20 cellular contexts compared by ENCODE assay signal in genomic region chr10:132893090-132893489, GRCh38. TPM values are rescaled to one million over a fixed set of nuclear protein-coding genes. Genes with fewer than 3 reads are reported as not detected.
DNase-seq lines count a peak whose midpoint lies in the region; ATAC-seq and TF ChIP-seq lines count a peak whose summit lies in the region.
"Had no signal": no experiment of that assay in that cellular context is flagged by ENCODE, and none has a peak within 500 bp of the region (broad histone marks: within the 10 kb centered on the region; RNA-seq: fewer than 3 reads in every experiment).

No MANE protein-coding gene starts in this region.

- H3K27me3 Mint-ChIP-seq in activated CD4-positive, alpha-beta memory T cell treated with anti-CD3 and anti-CD28 coated beads, Interleukin-2, amount 10 ng/mL, durations not matched to agents 7 days and 5 days: peaks cover 19% of the 10 kb centered on the region

- H3K27ac ChIP-seq in heart right ventricle (no peak overlapping the region), left lung (no peak overlapping the region), thyroid gland (peak overlapping the region; percentile 63 to 90 (median 76))
- H3K27ac ChIP-seq: HL-60 had no signal

- TF ChIP-seq POLR2A in thyroid gland (IDR thresholded peaks at IDR 0.05): peak in 1 of 2 donors; percentile 14

- H3K36me3 Mint-ChIP-seq in activated CD4-positive, alpha-beta memory T cell treated with anti-CD3 and anti-CD28 coated beads, Interleukin-2, amount 10 ng/mL, durations not matched to agents 7 days and 5 days (ENCODE audit: low read depth): no peaks in the 10 kb centered on the region
- H3K36me3 Mint-ChIP-seq: activated naive CD8-positive, alpha-beta T cell treated with anti-CD3 and anti-CD28 coated beads, Interleukin-2, amount 10 ng/mL, durations not matched to agents 7 days and 5 days; immature natural killer cell; stimulated activated memory B cell treated with anti-CD40 and anti-IgM and Interleukin-4, amounts not matched to agents 10 μg/mL and 1 μg/mL and 100 μg/mL, for 72 hours had no signal

- H3K4me1 ChIP-seq in heart right ventricle (peaks cover 0 to 15% (median 6%) of the 10 kb centered on the region in 9 donors), left lung (no peaks in the 10 kb centered on the region), thyroid gland (peaks cover 11 to 13% of the 10 kb centered on the region in 2 donors)

- CTCF ChIA-PET in activated CD4-positive, alpha-beta memory T cell treated with anti-CD3 and anti-CD28 coated beads, Interleukin-2, amount 10 ng/mL, durations not matched to agents 7 days and 5 days (lab: Charles Lee): no interaction called here

- H3K9me3 ChIP-seq in heart right ventricle (peaks cover 0 to 9% (median 0%) of the 10 kb centered on the region in 11 donors), left lung (peaks cover 0 to 4% of the 10 kb centered on the region in 2 donors), thyroid gland (no peaks in the 10 kb centered on the region)

- H3K36me3 ChIP-seq in heart right ventricle (no peaks in the 10 kb centered on the region), left lung (no peaks in the 10 kb centered on the region), thyroid gland (no peaks in the 10 kb centered on the region)

- no peak overlapping the region for H3K27ac Mint-ChIP-seq in activated CD4-positive, alpha-beta memory T cell treated with anti-CD3 and anti-CD28 coated beads, Interleukin-2, amount 10 ng/mL, durations not matched to agents 7 days and 5 days
- H3K27ac Mint-ChIP-seq: activated CD4-positive, alpha-beta T cell treated with anti-CD3 and anti-CD28 coated beads for 36 hours; activated naive CD8-positive, alpha-beta T cell treated with anti-CD3 and anti-CD28 coated beads, Interleukin-2, amount 10 ng/mL, durations not matched to agents 7 days and 5 days; activated T-helper 1 cell treated with anti-CD3 and anti-CD28 coated beads, Interleukin-12 subunit alpha, Interleukin-12 subunit beta, Interleukin-2, Interleukin-4 antibody, amounts not matched to agents 30 ng/mL and 10 ng/mL and 1 ng/mL, durations not matched to agents 14 hours and 24 hours and 36 hours; immature natural killer cell; stimulated activated memory B cell treated with anti-CD40 and anti-IgM and Interleukin-4, amounts not matched to agents 10 μg/mL and 1 μg/mL and 100 μg/mL, for 72 hours had no signal

- H3K4me3 Mint-ChIP-seq in activated CD4-positive, alpha-beta memory T cell treated with anti-CD3 and anti-CD28 coated beads, Interleukin-2, amount 10 ng/mL, durations not matched to agents 7 days and 5 days: no peak overlapping the region
- H3K4me3 Mint-ChIP-seq: activated CD4-positive, alpha-beta T cell treated with anti-CD3 and anti-CD28 coated beads for 36 hours; activated naive CD8-positive, alpha-beta T cell treated with anti-CD3 and anti-CD28 coated beads, Interleukin-2, amount 10 ng/mL, durations not matched to agents 7 days and 5 days; activated T-helper 1 cell treated with anti-CD3 and anti-CD28 coated beads, Interleukin-12 subunit alpha, Interleukin-12 subunit beta, Interleukin-2, Interleukin-4 antibody, amounts not matched to agents 30 ng/mL and 10 ng/mL and 1 ng/mL, durations not matched to agents 14 hours and 24 hours and 36 hours; immature natural killer cell; stimulated activated memory B cell treated with anti-CD40 and anti-IgM and Interleukin-4, amounts not matched to agents 10 μg/mL and 1 μg/mL and 100 μg/mL, for 72 hours had no signal

- ATAC-seq in Right ventricle myocardium inferior: no peak
- no peak for ATAC-seq in heart right ventricle
- peak; percentile 17 for ATAC-seq in left lung
- ATAC-seq: activated CD4-positive, alpha-beta T cell treated with anti-CD3 and anti-CD28 coated beads for 36 hours; stimulated activated memory B cell treated with anti-CD40 and anti-IgM and Interleukin-4, amounts not matched to agents 10 μg/mL and 1 μg/mL and 100 μg/mL, for 72 hours had no signal

- TF ChIP-seq CTCF in heart right ventricle (IDR thresholded peaks at IDR 0.05): no peak
- no peak for TF ChIP-seq CTCF in left lung (IDR thresholded peaks at IDR 0.05)
- no peak for TF ChIP-seq CTCF in thyroid gland (IDR thresholded peaks at IDR 0.05)

- no peaks in the 10 kb centered on the region for H3K4me1 Mint-ChIP-seq in activated CD4-positive, alpha-beta memory T cell treated with anti-CD3 and anti-CD28 coated beads, Interleukin-2, amount 10 ng/mL, durations not matched to agents 7 days and 5 days
- H3K4me1 Mint-ChIP-seq: activated CD4-positive, alpha-beta T cell treated with anti-CD3 and anti-CD28 coated beads for 36 hours; activated naive CD8-positive, alpha-beta T cell treated with anti-CD3 and anti-CD28 coated beads, Interleukin-2, amount 10 ng/mL, durations not matched to agents 7 days and 5 days; immature natural killer cell; stimulated activated memory B cell treated with anti-CD40 and anti-IgM and Interleukin-4, amounts not matched to agents 10 μg/mL and 1 μg/mL and 100 μg/mL, for 72 hours had no signal

- intact Hi-C loops in Right ventricle myocardium inferior (cut with DNase I) (loop anchor here (10.0 kb wide), 1 partner anchor 238 kb away; no protein-coding TSS in a partner anchor), heart right ventricle (cut with DNase I) (no loop called here), left lung (cut with DNase I) (no loop called here), thyroid gland (cut with DNase I) (no loop called here)

- H3K4me3 ChIP-seq in heart right ventricle (no peak overlapping the region), left lung (no peak overlapping the region), thyroid gland (replicated peaks in 1 of 3) (no peak overlapping the region)

- H3K27me3 ChIP-seq in heart right ventricle (peaks cover 0 to 57% (median 46%) of the 10 kb centered on the region in 7 donors), left lung (peaks cover 0 to 62% of the 10 kb centered on the region in 2 donors), thyroid gland (no peaks in the 10 kb centered on the region)

- WGBS in heart right ventricle, 2 donors: 49 to 61% methylated on average over 9 of the region's 9 CpGs
- WGBS in thyroid gland, 2 donors: 55 to 65% methylated on average over 3 to 5 of the region's 9 CpGs

- DNase-seq in Right ventricle myocardium inferior (ENCODE audit: missing footprints): peak; percentile 25
- DNase-seq in heart right ventricle: no peak
- DNase-seq in NCI-H748 (lab: John Stamatoyannopoulos, UW; ENCODE audit: unreplicated experiment): peak; percentile 71
- DNase-seq in left lung: peak; percentile 19 to 34
- DNase-seq in thyroid gland: peak; percentile 45 to 58
- DNase-seq in activated CD4-positive, alpha-beta memory T cell treated with anti-CD3 and anti-CD28 coated beads, Interleukin-2, amount 10 ng/mL, durations not matched to agents 7 days and 5 days: no peak
- DNase-seq in NCI-H1417 treated with DMSO at 0.1 percent for 48 hours (lab: John Stamatoyannopoulos, UW): no peak
- DNase-seq in stimulated activated CD4-positive, alpha-beta T cell treated with anti-CD3 and anti-CD28 coated beads, Interleukin-4, amount 100 ng/mL, for 1 hour: no peak
- DNase-seq: activated CD4-positive, alpha-beta T cell treated with anti-CD3 and anti-CD28 coated beads for 36 hours; activated naive CD8-positive, alpha-beta T cell treated with anti-CD3 and anti-CD28 coated beads, Interleukin-2, amount 10 ng/mL, durations not matched to agents 7 days and 5 days; GF-D8; immature natural killer cell; IMR-90; NCI-H1694; NCI-H446 treated with DMSO at 0.1 percent for 48 hours; RPMI8226 had no signal

- POLR2A ChIA-PET in activated CD4-positive, alpha-beta memory T cell treated with anti-CD3 and anti-CD28 coated beads, Interleukin-2, amount 10 ng/mL, durations not matched to agents 7 days and 5 days (lab: Charles Lee): no interaction called here

- H3K9me3 Mint-ChIP-seq in activated CD4-positive, alpha-beta memory T cell treated with anti-CD3 and anti-CD28 coated beads, Interleukin-2, amount 10 ng/mL, durations not matched to agents 7 days and 5 days: no peaks in the 10 kb centered on the region
- H3K9me3 Mint-ChIP-seq: activated naive CD8-positive, alpha-beta T cell treated with anti-CD3 and anti-CD28 coated beads, Interleukin-2, amount 10 ng/mL, durations not matched to agents 7 days and 5 days; activated T-helper 1 cell treated with anti-CD3 and anti-CD28 coated beads, Interleukin-12 subunit alpha, Interleukin-12 subunit beta, Interleukin-2, Interleukin-4 antibody, amounts not matched to agents 30 ng/mL and 10 ng/mL and 1 ng/mL, durations not matched to agents 14 hours and 24 hours and 36 hours; immature natural killer cell; stimulated activated memory B cell treated with anti-CD40 and anti-IgM and Interleukin-4, amounts not matched to agents 10 μg/mL and 1 μg/mL and 100 μg/mL, for 72 hours had no signal

RNA-seq across cellular contexts. Expression of gene CFAP46, which starts 49.3 kb away (rescaled TPM):
- 0.57 TPM for total RNA-seq in Right ventricle myocardium inferior
- total RNA-seq in heart right ventricle: 1 to 10 TPM in 7 of 10 donors, under 1 TPM in 3; 0.61 to 1.9 (median 1.2) TPM
- polyA plus RNA-seq in heart right ventricle: under 1 TPM; 0.36 to 0.88 TPM
- total RNA-seq in left lung: 1 to 10 TPM; 1.2 to 4.1 TPM
- total RNA-seq in thyroid gland: 10 to 100 TPM in 1 of 4 donors, 1 to 10 TPM in 3; 3.6 to 12.7 (median 9.1) TPM
- total RNA-seq in activated CD4-positive, alpha-beta memory T cell treated with anti-CD3 and anti-CD28 coated beads, Interleukin-2, amount 10 ng/mL, durations not matched to agents 7 days and 5 days: not detected
- total RNA-seq: activated naive CD8-positive, alpha-beta T cell treated with anti-CD3 and anti-CD28 coated beads, Interleukin-2, amount 10 ng/mL, durations not matched to agents 7 days and 5 days; activated T-helper 1 cell treated with anti-CD3 and anti-CD28 coated beads, Interleukin-12 subunit alpha, Interleukin-12 subunit beta, Interleukin-2, Interleukin-4 antibody, amounts not matched to agents 30 ng/mL and 10 ng/mL and 1 ng/mL, durations not matched to agents 14 hours and 24 hours and 36 hours; M059J had no signal
- polyA plus RNA-seq: immature natural killer cell had no signal

Comparison
In these comparisons a context has a peak if more than half of its experiments do, and no peak if none do; other contexts are left out.
1. DNase-seq: peak in Right ventricle myocardium inferior (single experiment), NCI-H748 (single experiment), left lung (2 of 2) and thyroid gland (2 of 2); none in heart right ventricle (0 of 2), activated CD4-positive, alpha-beta memory T cell treated with anti-CD3 and anti-CD28 coated beads, Interleukin-2, amount 10 ng/mL, durations not matched to agents 7 days and 5 days (single experiment), NCI-H1417 treated with DMSO at 0.1 percent for 48 hours (single experiment) and stimulated activated CD4-positive, alpha-beta T cell treated with anti-CD3 and anti-CD28 coated beads, Interleukin-4, amount 100 ng/mL, for 1 hour (single experiment).
2. H3K27ac ChIP-seq: peak in thyroid gland (3 of 3); none in heart right ventricle (0 of 10) and left lung (0 of 2).